In the genomic region with DNA sequence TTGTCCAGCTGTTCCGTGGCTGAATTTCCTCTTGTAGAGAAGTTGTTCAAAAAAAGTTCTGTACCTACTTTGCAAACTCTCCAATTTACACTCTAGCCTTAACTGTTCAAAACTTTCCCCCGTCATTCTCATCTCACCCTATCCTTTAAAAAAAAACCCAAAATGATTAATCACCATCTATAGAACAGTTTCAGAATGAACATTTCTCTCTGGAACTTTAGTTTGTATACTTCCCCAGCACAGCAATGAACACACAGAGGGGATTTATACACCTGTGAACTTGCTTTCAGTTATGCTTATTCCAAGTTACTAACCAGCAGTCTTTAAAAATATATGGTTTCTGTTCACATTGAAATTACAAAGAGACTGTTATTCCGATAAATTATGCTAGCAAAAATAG, we compare ENCODE assay signal across 9 cellular contexts. TPM values are rescaled to one million over a fixed set of nuclear protein-coding genes. Genes with fewer than 3 reads are reported as not detected.
DNase-seq lines count a peak whose midpoint lies in the region; ATAC-seq and TF ChIP-seq lines count a peak whose summit lies in the region.
"Had no signal": no experiment of that assay in that cellular context is flagged by ENCODE, and none has a peak within 500 bp of the region (broad histone marks: within the 10 kb centered on the region; RNA-seq: fewer than 3 reads in every experiment).

No MANE protein-coding gene starts in this region.

- intact Hi-C loops in activated naive CD4-positive, alpha-beta T cell treated with anti-CD3 and anti-CD28 coated beads for 36 hours (cut with micrococcal nuclease): loop anchor here (1.0 to 10.0 kb wide), 12 partner anchors 91 to 1184 kb away; partner anchors contain the start of genes FANCB, MOSPD2 and TCEANC
- intact Hi-C loops in activated B cell treated with CpG ODN at 0.5 μM for 24 hours (cut with micrococcal nuclease) (loop anchor here (5.0 kb wide), 2 partner anchors 644 to 771 kb away; no protein-coding TSS in a partner anchor), tibial artery (cut with DNase I; ENCODE audit: low total_unique reads) (no loop called here)

- POLR2A ChIA-PET in activated B cell treated with CpG ODN at 0.5 μM for 24 hours (lab: Charles Lee): interaction anchor here (1.7 kb wide), 1 partner anchor 294 kb away, joined by 14 read pairs; the partner anchor contains the start of genes OFD1 and TRAPPC2

- H3K36me3 Mint-ChIP-seq in activated naive CD4-positive, alpha-beta T cell treated with anti-CD3 and anti-CD28 coated beads for 36 hours (ENCODE audit: low read depth): peaks cover 1% of the 10 kb centered on the region
- H3K36me3 Mint-ChIP-seq in activated B cell treated with CpG ODN at 0.5 μM for 24 hours (ENCODE audit: low read depth): peaks cover 4% of the 10 kb centered on the region

- H3K9me3 ChIP-seq in iPS-15b (ENCODE audit: control insufficient read depth, insufficient read depth, low read length) (no peaks in the 10 kb centered on the region), tibial artery (no peaks in the 10 kb centered on the region)

- H3K27me3 Mint-ChIP-seq in activated naive CD4-positive, alpha-beta T cell treated with anti-CD3 and anti-CD28 coated beads for 36 hours (ENCODE audit: low read depth): no peaks in the 10 kb centered on the region
- H3K27me3 Mint-ChIP-seq in activated B cell treated with CpG ODN at 0.5 μM for 24 hours: no peaks in the 10 kb centered on the region

- peak overlapping the region in 1 of 2 donors; percentile 85 for H3K27ac ChIP-seq in tibial artery

- ATAC-seq in activated B cell treated with CpG ODN at 0.5 μM for 24 hours (ENCODE audit: low read depth): no peak

- no peaks in the 10 kb centered on the region for H3K27me3 ChIP-seq in iPS-15b (ENCODE audit: control insufficient read depth, insufficient read depth, low read length)
- H3K27me3 ChIP-seq in tibial artery: no peaks in the 10 kb centered on the region

- peak overlapping the region; percentile 99 for H3K27ac Mint-ChIP-seq in activated naive CD4-positive, alpha-beta T cell treated with anti-CD3 and anti-CD28 coated beads for 36 hours
- H3K27ac Mint-ChIP-seq in activated B cell treated with CpG ODN at 0.5 μM for 24 hours: peak overlapping the region; percentile 97

- H3K4me3 ChIP-seq in iPS-15b (ENCODE audit: low read depth, low read length) (peak overlapping the region; percentile 70), tibial artery (peak overlapping the region; percentile 56 to 58)

- H3K4me1 Mint-ChIP-seq in activated naive CD4-positive, alpha-beta T cell treated with anti-CD3 and anti-CD28 coated beads for 36 hours (ENCODE audit: low read depth): peaks cover 30% of the 10 kb centered on the region
- peaks cover 30% of the 10 kb centered on the region for H3K4me1 Mint-ChIP-seq in activated B cell treated with CpG ODN at 0.5 μM for 24 hours

- H3K4me1 ChIP-seq in iPS-15b (ENCODE audit: control insufficient read depth, insufficient read depth, low read length): peaks cover 25% of the 10 kb centered on the region
- peaks cover 0 to 21% (median 8%) of the 10 kb centered on the region in 4 donors for H3K4me1 ChIP-seq in tibial artery

- H3K4me3 Mint-ChIP-seq in activated naive CD4-positive, alpha-beta T cell treated with anti-CD3 and anti-CD28 coated beads for 36 hours: peak overlapping the region; percentile 98
- peak overlapping the region; percentile 58 for H3K4me3 Mint-ChIP-seq in activated B cell treated with CpG ODN at 0.5 μM for 24 hours

- no peak for DNase-seq in activated naive CD4-positive, alpha-beta T cell treated with anti-CD3 and anti-CD28 coated beads for 36 hours
- no peak for DNase-seq in activated naive CD4-positive, alpha-beta T cell treated with Interleukin-2 at 50 U/mL for 16 hours
- no peak for DNase-seq in activated B cell treated with CpG ODN at 0.5 μM for 24 hours
- DNase-seq in tibial artery: no peak
- no peak for DNase-seq in NCI-H774 (lab: John Stamatoyannopoulos, UW)
- DNase-seq in GM19238 (ENCODE audit: insufficient read length, low spot score): no peak
- DNase-seq in UCSD-AML1 (lab: John Stamatoyannopoulos, UW; ENCODE audit: unreplicated experiment): no peak
- DNase-seq: activated CD4-positive, CD25-positive, alpha-beta regulatory T cell had no signal

- CTCF ChIA-PET in activated naive CD4-positive, alpha-beta T cell treated with anti-CD3 and anti-CD28 coated beads for 36 hours (lab: Charles Lee): interaction anchor here (0.6 to 1.8 kb wide), 2 partner anchors 366 to 1024 kb away, joined by 4 to 6 read pairs; no protein-coding TSS in a partner anchor
- CTCF ChIA-PET in activated B cell treated with CpG ODN at 0.5 μM for 24 hours (lab: Charles Lee): interaction anchor here (1.0 to 2.2 kb wide), 2 partner anchors 274 to 521 kb away, joined by 3 to 18 read pairs; no protein-coding TSS in a partner anchor

- H3K36me3 ChIP-seq in iPS-15b (ENCODE audit: control insufficient read depth, insufficient read depth, low read length) (no peaks in the 10 kb centered on the region), tibial artery (no peaks in the 10 kb centered on the region)

- no peak for TF ChIP-seq CTCF in activated B cell treated with CpG ODN at 0.5 μM for 24 hours (IDR thresholded peaks at IDR 0.05)
- TF ChIP-seq CTCF in tibial artery (IDR thresholded peaks at IDR 0.05): no peak

- H3K9ac ChIP-seq in iPS-15b (ENCODE audit: low read depth, low read length): peak overlapping the region; percentile 93

- no peaks in the 10 kb centered on the region for H3K9me3 Mint-ChIP-seq in activated naive CD4-positive, alpha-beta T cell treated with anti-CD3 and anti-CD28 coated beads for 36 hours
- H3K9me3 Mint-ChIP-seq in activated B cell treated with CpG ODN at 0.5 μM for 24 hours: no peaks in the 10 kb centered on the region

RNA-seq across cellular contexts. Expression of gene GEMIN8, which starts 1.2 kb away (rescaled TPM):
- total RNA-seq in activated naive CD4-positive, alpha-beta T cell treated with anti-CD3 and anti-CD28 coated beads for 36 hours: 1 to 10 TPM; 4.7 to 5.1 TPM
- total RNA-seq in activated B cell treated with CpG ODN at 0.5 μM for 24 hours: 19.3 and 19.9 TPM in 2 replicates
